In the genomic region with DNA sequence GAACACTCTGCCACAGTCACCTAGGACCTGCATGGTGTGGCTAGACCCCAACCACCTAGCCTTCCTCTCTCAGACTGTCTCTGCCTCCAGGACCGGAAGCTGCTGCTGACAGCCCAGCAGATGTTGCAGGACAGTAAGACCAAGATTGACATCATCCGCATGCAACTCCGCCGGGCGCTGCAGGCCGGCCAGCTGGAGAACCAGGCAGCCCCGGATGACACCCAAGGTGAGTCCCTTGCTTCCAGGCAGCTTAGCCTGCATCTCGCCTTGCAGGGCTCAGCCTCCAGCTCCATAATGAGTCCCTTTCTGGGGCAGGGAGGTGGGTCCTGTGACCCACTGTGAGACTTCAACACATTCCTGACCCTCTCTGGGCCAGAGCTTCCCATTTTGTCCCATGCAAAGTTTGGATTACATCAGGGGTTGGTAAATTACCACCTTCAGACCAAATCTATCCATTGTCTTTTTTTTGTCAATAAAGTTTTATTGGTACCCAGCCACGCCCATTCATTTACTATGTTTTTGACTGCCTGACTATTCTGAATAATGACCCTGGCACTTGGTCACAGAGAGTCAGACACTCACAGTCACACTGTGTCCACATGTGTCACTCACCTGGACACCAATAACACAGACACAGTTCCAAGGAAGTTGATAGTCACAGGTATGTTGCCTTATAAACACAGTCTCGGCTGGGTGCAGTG, we compare ENCODE assay signal across 15 cellular contexts. TPM values are rescaled to one million over a fixed set of nuclear protein-coding genes. Genes with fewer than 3 reads are reported as not detected.
"Had no signal": no experiment of that assay in that cellular context is flagged by ENCODE, and none has a peak within 500 bp of the region (broad histone marks: within the 10 kb centered on the region; RNA-seq: fewer than 3 reads in every experiment).

No MANE protein-coding gene starts in this region.

- H3K4me2 ChIP-seq: smooth muscle cell had no signal

- H3K4me1 Mint-ChIP-seq: neural crest cell had no signal

- FAIRE-seq: kidney had no signal

- H3K27me3 Mint-ChIP-seq: naive thymus-derived CD4-positive, alpha-beta T cell; progenitor cell of endocrine pancreas had no signal

- DNase-seq: cortex of kidney; effector memory CD4-positive, alpha-beta T cell; foreskin keratinocyte; kidney; left cardiac atrium; mesendoderm; naive thymus-derived CD4-positive, alpha-beta T cell; nucleus accumbens; ovary; right cardiac atrium; stimulated activated CD4-positive, alpha-beta T cell treated with anti-CD3 and anti-CD28 coated beads, Interleukin-2, amount 100 ng/mL, for 48 hours; stimulated activated naive CD4-positive, alpha-beta T cell treated with Interleukin-2 at 50 U/mL for 16 hours had no signal

- H3K27me3 ChIP-seq: foreskin keratinocyte, ovary had no signal

- H3K36me3 ChIP-seq: ovary had no signal

- H3K27ac ChIP-seq: foreskin keratinocyte, ovary had no signal

- H3K4me3 ChIP-seq: ovary, smooth muscle cell had no signal

- H3K9me3 Mint-ChIP-seq: naive thymus-derived CD4-positive, alpha-beta T cell had no signal

- H3K4me3 Mint-ChIP-seq: neural crest cell had no signal

- H3K4me1 ChIP-seq: foreskin keratinocyte had no signal

- H3K9me3 ChIP-seq: ovary had no signal

- H3K27ac Mint-ChIP-seq: progenitor cell of endocrine pancreas had no signal

- ATAC-seq: foreskin keratinocyte; left cardiac atrium; naive thymus-derived CD4-positive, alpha-beta T cell; right cardiac atrium had no signal

RNA-seq across cellular contexts. Expression of gene PTGER1, which starts 28.7 kb away (rescaled TPM):
- total RNA-seq: foreskin keratinocyte had no signal
- polyA plus RNA-seq: foreskin keratinocyte; naive thymus-derived CD4-positive, alpha-beta T cell; ovary; right cardiac atrium had no signal
